ENCODE assay signal across 24 cellular contexts in genomic region chr10:128867119-128867518, GRCh38.
"Had no signal": no experiment of that assay in that cellular context is flagged by ENCODE, and none has a peak within 500 bp of the region (broad histone marks: within the 10 kb centered on the region; RNA-seq: fewer than 3 reads in every experiment).

No MANE protein-coding gene starts in this region.

- H3K9me3 ChIP-seq: gastroesophageal sphincter, mucosa of descending colon, pancreas, prostate gland, right lobe of liver, spleen, tibial artery, upper lobe of right lung, vagina had no signal

- H3K27me3 ChIP-seq: dorsolateral prefrontal cortex, esophagus squamous epithelium, gastroesophageal sphincter, hepatocyte, pancreas, right lobe of liver, spleen, tibial artery, upper lobe of right lung, vagina had no signal

- H3K27ac ChIP-seq: coronary artery, epithelial cell of prostate, esophagus squamous epithelium, gastroesophageal sphincter, hepatocyte, pancreas, right lobe of liver, spleen, tibial artery, upper lobe of right lung, vagina had no signal

- ATAC-seq: gastroesophageal sphincter; left colon; left ventricle myocardium superior; mucosa of descending colon; natural killer cell; pancreas; right lobe of liver; stimulated activated memory B cell treated with anti-CD40 and anti-IgM and Interleukin-4, amounts not matched to agents 10 μg/mL and 1 μg/mL and 100 μg/mL, for 72 hours; upper lobe of right lung had no signal

- H3K36me3 ChIP-seq: esophagus squamous epithelium, gastroesophageal sphincter, pancreas, prostate gland, right lobe of liver, spleen, tibial artery, upper lobe of right lung, vagina had no signal

- H3K4me1 ChIP-seq: esophagus squamous epithelium, gastroesophageal sphincter, pancreas, right lobe of liver, spleen, tibial artery, upper lobe of right lung, vagina had no signal

- H3K4me3 ChIP-seq: coronary artery, dorsolateral prefrontal cortex, esophagus squamous epithelium, gastroesophageal sphincter, hepatocyte, mucosa of descending colon, pancreas, prostate gland, right lobe of liver, spleen, tibial artery, upper lobe of right lung, vagina had no signal

- DNase-seq: effector memory CD4-positive, alpha-beta T cell; esophagus squamous epithelium; foreskin fibroblast; left colon; left ventricle myocardium superior; mucosa of descending colon; natural killer cell; occipital lobe; pancreas; right lobe of liver; spleen; stimulated activated CD4-positive, alpha-beta T cell treated with anti-CD3 and anti-CD28 coated beads, Interleukin-15, amount 100 ng/mL, for 24 hours; stimulated activated CD4-positive, alpha-beta T cell treated with anti-CD3 and anti-CD28 coated beads, Interleukin-1b, Interleukin-23, amount 100 ng/mL, for 48 hours; stimulated activated CD4-positive, alpha-beta T cell treated with anti-CD3 and anti-CD28 coated beads, Interleukin-4, amount 100 ng/mL, for 24 hours; tibial artery; upper lobe of right lung had no signal
